9 cellular contexts compared by ENCODE assay signal in the genomic region with DNA sequence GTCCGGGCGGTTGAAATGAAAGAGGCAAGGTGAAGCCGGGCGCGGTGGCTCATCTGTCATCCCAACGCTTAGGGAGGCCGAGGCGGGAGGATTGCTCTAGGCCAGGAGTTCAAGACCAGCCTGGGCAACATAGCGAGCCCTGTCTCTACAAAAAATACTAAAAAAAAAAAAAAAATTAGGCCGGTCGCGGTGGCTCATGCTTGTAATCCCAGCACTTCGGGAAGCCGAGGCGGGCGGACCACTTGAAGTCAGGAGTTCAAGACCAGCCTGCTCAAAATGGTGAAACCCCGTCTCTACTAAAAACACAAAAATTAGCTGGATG. TPM values are rescaled to one million over a fixed set of nuclear protein-coding genes. Genes with fewer than 3 reads are reported as not detected.
A peak's percentile ranks its signal among the peaks of the same experiment; 100 is the strongest.
DNase-seq lines count a peak whose midpoint lies in the region; ATAC-seq, FAIRE-seq and TF ChIP-seq lines count a peak whose summit lies in the region.
"Had no signal": no experiment of that assay in that cellular context is flagged by ENCODE, and none has a peak within 500 bp of the region (broad histone marks: within the 10 kb centered on the region; RNA-seq: fewer than 3 reads in every experiment).

No MANE protein-coding gene starts in this region.

- H3K9ac ChIP-seq in kidney (ENCODE audit: low read length in 2 of 2) (peak overlapping the region in 1 of 2 donors; percentile 81), subcutaneous abdominal adipose tissue (ENCODE audit: low read length in 5 of 5) (peak overlapping the region in 4 of 5 donors; percentile 76 to 95 (median 88))

- CTCF ChIA-PET in activated CD4-positive, alpha-beta T cell treated with anti-CD3 and anti-CD28 coated beads for 36 hours (lab: Charles Lee) = no interaction called here

- no peak for DNase-seq in activated CD4-positive, alpha-beta T cell treated with anti-CD3 and anti-CD28 coated beads for 36 hours
- DNase-seq in activated CD4-positive, alpha-beta T cell treated with anti-CD3 and anti-CD28 coated beads, Interleukin-2, amount 50 U/mL, for 1 hour = no peak
- DNase-seq in activated naive CD8-positive, alpha-beta T cell treated with anti-CD3 and anti-CD28 coated beads, Interleukin-2, amount 50 U/mL, for 24 hours = no peak
- no peak for DNase-seq in kidney
- DNase-seq in NCI-H774 (lab: John Stamatoyannopoulos, UW) = no peak
- no peak for DNase-seq in mucosa of gallbladder (ENCODE audit: low spot score)
- DNase-seq in DMS53 treated with DMSO at 0.1 percent for 48 hours (lab: John Stamatoyannopoulos, UW; ENCODE audit: unreplicated experiment) = no peak

- intact Hi-C loops in activated CD4-positive, alpha-beta T cell treated with anti-CD3 and anti-CD28 coated beads for 36 hours (cut with DNase I, micrococcal nuclease) = loop anchor here (1.0 kb wide), 9 partner anchors 34 to 327 kb away; a partner anchor contains a TSS
- intact Hi-C loops in kidney (cut with DNase I) = no loop called here

- H3K9me3 ChIP-seq in kidney (ENCODE audit: control insufficient read depth in 1 of 2, low read length in 2 of 2) (no peaks in the 10 kb centered on the region), subcutaneous abdominal adipose tissue (ENCODE audit: control insufficient read depth in 5 of 5, low read length in 5 of 5) (no peaks in the 10 kb centered on the region)

- H3K4me3 Mint-ChIP-seq in activated CD4-positive, alpha-beta T cell treated with anti-CD3 and anti-CD28 coated beads for 36 hours = peak overlapping the region; percentile 90
- H3K4me3 Mint-ChIP-seq in activated naive CD8-positive, alpha-beta T cell treated with anti-CD3 and anti-CD28 coated beads, Interleukin-2, amount 50 U/mL, for 24 hours = peak overlapping the region; percentile 98

- POLR2A ChIA-PET in activated CD4-positive, alpha-beta T cell treated with anti-CD3 and anti-CD28 coated beads for 36 hours (lab: Charles Lee) = no interaction called here

- H3K36me3 ChIP-seq in kidney (ENCODE audit: control insufficient read depth in 1 of 2, insufficient read depth in 2 of 2, low read length in 2 of 2) = peaks cover 10 to 14% of the 10 kb centered on the region in 2 donors
- peaks cover 0 to 35% (median 31%) of the 10 kb centered on the region in 5 donors for H3K36me3 ChIP-seq in subcutaneous abdominal adipose tissue (ENCODE audit: control insufficient read depth in 5 of 5, insufficient read depth in 5 of 5, low read length in 5 of 5)

- peak overlapping the region; percentile 84 for H3K27ac Mint-ChIP-seq in activated CD4-positive, alpha-beta T cell treated with anti-CD3 and anti-CD28 coated beads for 36 hours
- H3K27ac Mint-ChIP-seq in activated naive CD8-positive, alpha-beta T cell treated with anti-CD3 and anti-CD28 coated beads, Interleukin-2, amount 50 U/mL, for 24 hours = peak overlapping the region; percentile 91

- H3K36me3 Mint-ChIP-seq in activated CD4-positive, alpha-beta T cell treated with anti-CD3 and anti-CD28 coated beads for 36 hours (ENCODE audit: low read depth) = peaks cover 20% of the 10 kb centered on the region
- peaks cover 11% of the 10 kb centered on the region for H3K36me3 Mint-ChIP-seq in activated naive CD8-positive, alpha-beta T cell treated with anti-CD3 and anti-CD28 coated beads, Interleukin-2, amount 50 U/mL, for 24 hours (ENCODE audit: low read depth)

- peak overlapping the region; percentile 62 to 82 for H3K27ac ChIP-seq in kidney (ENCODE audit: low read depth in 2 of 2, low read length in 2 of 2)
- H3K27ac ChIP-seq in subcutaneous abdominal adipose tissue (ENCODE audit: low read depth, low read length) = no peak overlapping the region

- H3K27me3 ChIP-seq in subcutaneous abdominal adipose tissue (ENCODE audit: control insufficient read depth in 5 of 5, insufficient read depth in 4 of 5, low read length in 5 of 5) = no peaks in the 10 kb centered on the region

- peaks cover 18% of the 10 kb centered on the region for H3K4me1 Mint-ChIP-seq in activated CD4-positive, alpha-beta T cell treated with anti-CD3 and anti-CD28 coated beads for 36 hours
- H3K4me1 Mint-ChIP-seq in activated naive CD8-positive, alpha-beta T cell treated with anti-CD3 and anti-CD28 coated beads, Interleukin-2, amount 50 U/mL, for 24 hours = peaks cover 24% of the 10 kb centered on the region

- no peak for TF ChIP-seq CTCF in kidney (IDR thresholded peaks at IDR 0.05; ENCODE audit: borderline replicate concordance, extremely low read depth, insufficient read depth)

- H3K4me1 ChIP-seq in kidney (ENCODE audit: control insufficient read depth in 1 of 2, insufficient read depth in 1 of 2, low read depth in 1 of 2, low read length in 2 of 2) = peaks cover 0 to 9% of the 10 kb centered on the region in 2 donors
- peaks cover 3 to 21% (median 16%) of the 10 kb centered on the region in 5 donors for H3K4me1 ChIP-seq in subcutaneous abdominal adipose tissue (ENCODE audit: control insufficient read depth in 5 of 5, insufficient read depth in 5 of 5, low read length in 5 of 5)

- no peak for ATAC-seq in activated CD4-positive, alpha-beta T cell treated with anti-CD3 and anti-CD28 coated beads for 36 hours
- ATAC-seq in activated naive CD8-positive, alpha-beta T cell treated with anti-CD3 and anti-CD28 coated beads, Interleukin-2, amount 50 U/mL, for 24 hours = no peak

- H3K4me3 ChIP-seq in kidney (ENCODE audit: low read length in 2 of 2) = peak overlapping the region; percentile 88 to 96
- peak overlapping the region; percentile 69 to 98 (median 93) for H3K4me3 ChIP-seq in subcutaneous abdominal adipose tissue (ENCODE audit: low read depth in 1 of 5, low read length in 5 of 5)

- no peaks in the 10 kb centered on the region for H3K27me3 Mint-ChIP-seq in activated CD4-positive, alpha-beta T cell treated with anti-CD3 and anti-CD28 coated beads for 36 hours
- H3K27me3 Mint-ChIP-seq in activated naive CD8-positive, alpha-beta T cell treated with anti-CD3 and anti-CD28 coated beads, Interleukin-2, amount 50 U/mL, for 24 hours = no peaks in the 10 kb centered on the region

- no peaks in the 10 kb centered on the region for H3K9me3 Mint-ChIP-seq in activated CD4-positive, alpha-beta T cell treated with anti-CD3 and anti-CD28 coated beads for 36 hours (ENCODE audit: low read depth)
- no peaks in the 10 kb centered on the region for H3K9me3 Mint-ChIP-seq in activated naive CD8-positive, alpha-beta T cell treated with anti-CD3 and anti-CD28 coated beads, Interleukin-2, amount 50 U/mL, for 24 hours

- no peak for FAIRE-seq in kidney (lab: Jason Lieb, UNC)

RNA-seq across cellular contexts. Expression of a gene that starts 0.3 kb away (rescaled TPM):
- under 1 TPM; 0.48 to 0.58 TPM for total RNA-seq in activated CD4-positive, alpha-beta T cell treated with anti-CD3 and anti-CD28 coated beads for 36 hours
- total RNA-seq in kidney = 2.0 TPM
- polyA plus RNA-seq in kidney (ENCODE audit: insufficient read depth, low read depth, low replicate concordance) = 9.0 TPM
- total RNA-seq in mucosa of gallbladder = 5.0 TPM

RNA-seq across cellular contexts. Expression of a gene that starts 0.6 kb away (rescaled TPM):
- total RNA-seq in activated CD4-positive, alpha-beta T cell treated with anti-CD3 and anti-CD28 coated beads for 36 hours = 10 to 100 TPM; 33.4 to 34.7 TPM
- 184 TPM for total RNA-seq in kidney
- 199 TPM for polyA plus RNA-seq in kidney (ENCODE audit: insufficient read depth, low read depth, low replicate concordance)
- 182 TPM for total RNA-seq in mucosa of gallbladder

RNA-seq across cellular contexts. Expression of a gene that starts 34.1 kb away (rescaled TPM):
- total RNA-seq in activated CD4-positive, alpha-beta T cell treated with anti-CD3 and anti-CD28 coated beads for 36 hours = 10 to 100 TPM; 17.4 to 28.1 TPM
- total RNA-seq in kidney (31.7 TPM), mucosa of gallbladder (57.3 TPM)
- 73.7 TPM for polyA plus RNA-seq in kidney (ENCODE audit: insufficient read depth, low read depth, low replicate concordance)

RNA-seq across cellular contexts. Expression of a gene that starts 36.8 kb away (rescaled TPM):
- not detected for total RNA-seq in activated CD4-positive, alpha-beta T cell treated with anti-CD3 and anti-CD28 coated beads for 36 hours
- not detected for total RNA-seq in kidney
- 115 TPM for polyA plus RNA-seq in kidney (ENCODE audit: insufficient read depth, low read depth, low replicate concordance)
- total RNA-seq in mucosa of gallbladder = not detected
- total RNA-seq: lung microvascular endothelial cell had no signal

RNA-seq across cellular contexts. Expression of a gene that starts 44.2 kb away (rescaled TPM):
- total RNA-seq in activated CD4-positive, alpha-beta T cell treated with anti-CD3 and anti-CD28 coated beads for 36 hours = under 1 TPM; 0.14 to 0.30 TPM
- total RNA-seq in kidney = 0.98 TPM
- not detected for polyA plus RNA-seq in kidney (ENCODE audit: insufficient read depth, low read depth, low replicate concordance)
- total RNA-seq in mucosa of gallbladder = not detected
- total RNA-seq: lung microvascular endothelial cell had no signal
